12 cellular contexts compared by ENCODE assay signal in genomic region chr7:98276241-98276761, GRCh38.
DNase-seq lines count a peak whose midpoint lies in the region; ATAC-seq and TF ChIP-seq lines count a peak whose summit lies in the region.
"Had no signal": no experiment of that assay in that cellular context is flagged by ENCODE, and none has a peak within 500 bp of the region (broad histone marks: within the 10 kb centered on the region; RNA-seq: fewer than 3 reads in every experiment).

No MANE protein-coding gene starts in this region.

- peak; percentile 53 for DNase-seq in EH (ENCODE audit: low read depth)
- DNase-seq in RWPE1 (ENCODE audit: low spot score), result no peak
- peak; percentile 70 for DNase-seq in fibroblast of pulmonary artery (ENCODE audit: low read depth)
- peak; percentile 84 for DNase-seq in retinal pigment epithelial cell (ENCODE audit: low read depth)
- DNase-seq in amygdala (lab: John Stamatoyannopoulos, UW), result no peak
- DNase-seq in GM13977 (ENCODE audit: low spot score), result no peak
- DNase-seq: DMS153; NCI-H1694 treated with DMSO at 0.1 percent for 48 hours; stimulated activated CD4-positive, alpha-beta T cell treated with anti-CD3 and anti-CD28 coated beads, Interleukin-15, amount 100 ng/mL, for 24 hours; T1000 had no signal

- H3K4me3 ChIP-seq in fibroblast of pulmonary artery (replicated peaks; ENCODE audit: low read depth, low read length), result no peak overlapping the region
- no peak overlapping the region for H3K4me3 ChIP-seq in retinal pigment epithelial cell (ENCODE audit: low read length)

- in situ Hi-C loops in GM13977 (cut with MboI; ENCODE audit: low pct_unique_long_range_greater_than_20kb, low sequenced_read_pairs, unreplicated experiment), result no loop called here

- CTCF ChIA-PET in RWPE1 (lab: Yijun Ruan, JAX), result no interaction called here

- H3K27ac ChIP-seq in RWPE1, result 0 out of 2 replicates have a peak overlapping the region, but pooled peaks have one; percentile 17

- no peak for TF ChIP-seq CTCF in RWPE1 (conservative IDR thresholded peaks at IDR 0.05; ENCODE audit: low read depth)
- TF ChIP-seq CTCF in fibroblast of pulmonary artery (IDR thresholded peaks at IDR 0.05; ENCODE audit: low read length, missing control alignments), result no peak
- no peak for TF ChIP-seq CTCF in retinal pigment epithelial cell (conservative IDR thresholded peaks at IDR 0.05; ENCODE audit: low read depth, low read length)
- TF ChIP-seq CTCF in GM13977 (IDR thresholded peaks at IDR 0.05; ENCODE audit: extremely low read depth, insufficient read depth, missing control alignments), result no peak

- POLR2A ChIA-PET in RWPE1 (lab: Yijun Ruan, JAX; ENCODE audit: low non-redundant PET), result no interaction called here

- ATAC-seq in HG02885 (IDR thresholded peaks at IDR 0.05; ENCODE audit: poor library complexity, unreplicated experiment) (no peak), HG03442 (IDR thresholded peaks at IDR 0.05; ENCODE audit: unreplicated experiment) (no peak)

Comparison
In these comparisons a context has a peak if more than half of its experiments do, and no peak if none do; other contexts are left out.
1. DNase-seq: peak in EH (single experiment), fibroblast of pulmonary artery (single experiment) and retinal pigment epithelial cell (single experiment); none in RWPE1 (single experiment), amygdala (0 of 56) and GM13977 (single experiment).